19 cellular contexts compared by ENCODE assay signal in the genomic region with DNA sequence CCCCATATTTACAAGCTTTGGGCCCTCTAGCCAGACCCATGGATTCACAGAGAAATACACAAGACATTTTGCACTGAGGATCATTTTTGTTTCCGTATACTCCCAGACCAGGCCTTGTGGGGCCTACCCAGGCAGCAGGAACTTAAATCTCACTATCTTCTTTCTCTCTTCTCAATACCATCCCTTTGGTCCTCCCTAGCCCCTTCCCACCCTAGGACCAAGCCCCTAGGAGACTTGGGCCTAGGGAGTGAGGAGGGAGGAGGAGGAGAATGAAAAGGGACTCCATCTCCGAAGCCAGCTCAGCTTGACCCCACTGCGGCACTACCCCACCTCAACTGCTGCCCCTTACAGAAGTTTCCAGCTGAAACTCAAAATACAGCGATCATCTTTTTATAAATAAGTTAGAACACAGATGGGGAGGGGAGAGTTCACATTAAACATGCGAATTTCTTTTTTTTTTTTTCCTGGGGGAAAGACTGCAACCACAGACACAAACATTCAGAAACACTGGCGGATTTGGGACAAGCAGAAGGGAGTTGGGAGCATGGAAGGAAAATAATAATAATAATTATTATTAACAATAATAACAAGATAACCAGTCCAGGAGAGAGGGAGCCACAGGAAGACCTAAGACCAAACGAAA. TPM values are rescaled to one million over a fixed set of nuclear protein-coding genes. Genes with fewer than 3 reads are reported as not detected.
DNase-seq lines count a peak whose midpoint lies in the region; ATAC-seq, FAIRE-seq and TF ChIP-seq lines count a peak whose summit lies in the region.
"Had no signal": no experiment of that assay in that cellular context is flagged by ENCODE, and none has a peak within 500 bp of the region (broad histone marks: within the 10 kb centered on the region; RNA-seq: fewer than 3 reads in every experiment).

No MANE protein-coding gene starts in this region.

- peaks cover 87% of the 10 kb centered on the region for H3K27me3 Mint-ChIP-seq in T-helper 1 cell treated with Interleukin-12 subunit alpha and Interleukin-12 subunit beta and Interleukin-4 antibody, amounts not matched to agents 30 μg/mL and 1 μg/mL, for 36 hours (ENCODE audit: low read depth)
- H3K27me3 Mint-ChIP-seq in type B pancreatic cell = peaks cover 94% of the 10 kb centered on the region

- no peaks in the 10 kb centered on the region for H3K36me3 ChIP-seq in duodenal mucosa (ENCODE audit: control insufficient read depth in 1 of 2, insufficient read depth in 2 of 2, low read length in 2 of 2)
- no peaks in the 10 kb centered on the region for H3K36me3 ChIP-seq in muscle layer of colon (ENCODE audit: insufficient read depth, low read length)

- H3K9me3 ChIP-seq in duodenal mucosa (ENCODE audit: control insufficient read depth in 1 of 2, low read length in 2 of 2) = no peaks in the 10 kb centered on the region
- H3K9me3 ChIP-seq in muscle layer of colon (ENCODE audit: low read length) = no peaks in the 10 kb centered on the region
- H3K9me3 ChIP-seq: Caco-2 had no signal

- FAIRE-seq in RCC 7860 (lab: Jason Lieb, UNC) = no peak

- H3K27me3 ChIP-seq in duodenal mucosa (ENCODE audit: control insufficient read depth in 1 of 2, insufficient read depth in 2 of 2, low read length in 2 of 2) (peaks cover 90 to 92% of the 10 kb centered on the region in 2 donors), muscle layer of colon (ENCODE audit: control insufficient read depth in 1 of 2, insufficient read depth in 2 of 2, low read length in 2 of 2) (peaks cover 0 to 3% of the 10 kb centered on the region in 2 donors)

- H3K36me3 Mint-ChIP-seq in T-helper 1 cell treated with Interleukin-12 subunit alpha and Interleukin-12 subunit beta and Interleukin-4 antibody, amounts not matched to agents 30 μg/mL and 1 μg/mL, for 36 hours (ENCODE audit: low read depth) = peaks cover 6% of the 10 kb centered on the region
- peaks cover 33% of the 10 kb centered on the region for H3K36me3 Mint-ChIP-seq in type B pancreatic cell
- H3K36me3 Mint-ChIP-seq: memory B cell had no signal

- H3K27ac ChIP-seq in duodenal mucosa (ENCODE audit: low read depth, low read length) (peak overlapping the region; percentile 65), muscle layer of colon (ENCODE audit: low read depth, low read length) (peak overlapping the region; percentile 96)

- no peaks in the 10 kb centered on the region for H3K9me3 Mint-ChIP-seq in T-helper 1 cell treated with Interleukin-12 subunit alpha and Interleukin-12 subunit beta and Interleukin-4 antibody, amounts not matched to agents 30 μg/mL and 1 μg/mL, for 36 hours
- no peaks in the 10 kb centered on the region for H3K9me3 Mint-ChIP-seq in type B pancreatic cell
- H3K9me3 Mint-ChIP-seq: memory B cell; stimulated activated naive CD8-positive, alpha-beta T cell treated with anti-CD3 and anti-CD28 coated beads, Interleukin-15, amount 100 ng/mL, for 72 hours had no signal

- H3K9ac ChIP-seq in duodenal mucosa (ENCODE audit: low read depth in 1 of 2, low read length in 2 of 2) = peak overlapping the region; percentile 32 to 34
- H3K9ac ChIP-seq in muscle layer of colon (ENCODE audit: low read length) = peak overlapping the region; percentile 95

- H3K27ac Mint-ChIP-seq in T-helper 1 cell treated with Interleukin-12 subunit alpha and Interleukin-12 subunit beta and Interleukin-4 antibody, amounts not matched to agents 30 μg/mL and 1 μg/mL, for 36 hours = no peak overlapping the region
- H3K27ac Mint-ChIP-seq in type B pancreatic cell = peak overlapping the region; percentile 97
- H3K27ac Mint-ChIP-seq: stimulated activated naive CD8-positive, alpha-beta T cell treated with anti-CD3 and anti-CD28 coated beads, Interleukin-15, amount 100 ng/mL, for 72 hours had no signal

- no peak for ATAC-seq in HG02884 (IDR thresholded peaks at IDR 0.05; ENCODE audit: unreplicated experiment)

- H3K4me3 ChIP-seq in duodenal mucosa (ENCODE audit: low read depth in 1 of 2, low read length in 2 of 2) (peak overlapping the region in 1 of 2 donors; percentile 17), muscle layer of colon (ENCODE audit: low read depth in 1 of 2, low read length in 2 of 2) (peak overlapping the region; percentile 51 to 97)

- DNase-seq in T-helper 1 cell = no peak
- no peak for DNase-seq in type B pancreatic cell (ENCODE audit: extremely low spot score, unreplicated experiment)
- DNase-seq in RCC 7860 (ENCODE audit: low spot score) = no peak
- DNase-seq in activated CD4-positive, CD25-positive, alpha-beta regulatory T cell treated with anti-CD3 and anti-CD28 coated beads, Interleukin-2, amount 50 U/mL, for 72 hours = no peak
- DNase-seq: 8988T; activated effector memory CD4-positive, alpha-beta T cell treated with Interleukin-2 at 50 U/mL for 16 hours; Caco-2; effector CD4-positive, alpha-beta T cell; foreskin melanocyte; NCI-H1694; NCI-H524 treated with DMSO at 0.1 percent for 48 hours; stimulated activated naive CD8-positive, alpha-beta T cell treated with anti-CD3 and anti-CD28 coated beads, Interleukin-15, amount 100 ng/mL, for 72 hours had no signal

- TF ChIP-seq CTCF in type B pancreatic cell (conservative IDR thresholded peaks at IDR 0.05) = no peak

- H3K4me3 Mint-ChIP-seq in T-helper 1 cell treated with Interleukin-12 subunit alpha and Interleukin-12 subunit beta and Interleukin-4 antibody, amounts not matched to agents 30 μg/mL and 1 μg/mL, for 36 hours = peak overlapping the region; percentile 33
- H3K4me3 Mint-ChIP-seq in type B pancreatic cell = peak overlapping the region; percentile 91
- H3K4me3 Mint-ChIP-seq: memory B cell had no signal

- H3K4me1 ChIP-seq in duodenal mucosa (ENCODE audit: control insufficient read depth in 1 of 2, insufficient read depth in 2 of 2, low read length in 2 of 2) (peaks cover 0 to 12% of the 10 kb centered on the region in 2 donors), muscle layer of colon (ENCODE audit: insufficient read depth, low read length) (peaks cover 55% of the 10 kb centered on the region)

- H3K4me1 Mint-ChIP-seq in T-helper 1 cell treated with Interleukin-12 subunit alpha and Interleukin-12 subunit beta and Interleukin-4 antibody, amounts not matched to agents 30 μg/mL and 1 μg/mL, for 36 hours (ENCODE audit: low read depth) = peaks cover 44% of the 10 kb centered on the region
- peaks cover 48% of the 10 kb centered on the region for H3K4me1 Mint-ChIP-seq in type B pancreatic cell (ENCODE audit: unreplicated experiment)

RNA-seq across cellular contexts. Expression of a gene that starts 1.5 kb away (rescaled TPM):
- 46.9 and 93.7 TPM in 2 replicates for total RNA-seq in type B pancreatic cell (ENCODE audit: low replicate concordance)

RNA-seq across cellular contexts. Expression of a gene that starts 2.0 kb away (rescaled TPM):
- total RNA-seq in type B pancreatic cell (ENCODE audit: low replicate concordance) = 10.1 and 20.8 TPM in 2 replicates
- total RNA-seq: Caco-2, osteocyte, SK-MEL-5 had no signal

RNA-seq across cellular contexts. Expression of a gene that starts 13.2 kb away (rescaled TPM):
- total RNA-seq in type B pancreatic cell (ENCODE audit: low replicate concordance) = 17.6 and 20.3 TPM in 2 replicates
- total RNA-seq: osteocyte had no signal

RNA-seq across cellular contexts. Expression of a gene that starts 13.4 kb away (rescaled TPM):
- 14.8 and 27.0 TPM in 2 replicates for total RNA-seq in type B pancreatic cell (ENCODE audit: low replicate concordance)
- total RNA-seq: osteocyte had no signal

RNA-seq across cellular contexts. Expression of a gene that starts 19.3 kb away (rescaled TPM):
- total RNA-seq in type B pancreatic cell (ENCODE audit: low replicate concordance) = 9.8 and 11.7 TPM in 2 replicates
- total RNA-seq: osteocyte had no signal
